ENCODE assay signal across 8 cellular contexts in genomic region chr4:2241410-2242353, GRCh38. TPM values are rescaled to one million over a fixed set of nuclear protein-coding genes. Genes with fewer than 3 reads are reported as not detected.
DNase-seq lines count a peak whose midpoint lies in the region; ATAC-seq and TF ChIP-seq lines count a peak whose summit lies in the region.

Gene HAUS3, minus strand, starts transcription at chr4:2242121. Its CDS starts 1,175 bp downstream, at chr4:2240946.
Gene POLN, minus strand, starts transcription at chr4:2242121. Its CDS starts 12,890 bp downstream, at chr4:2229231.

- H3K4me3 ChIP-seq in AG09309 (ENCODE audit: control insufficient read depth, low read depth, low read length) (peak within 1 kb of the TSS; percentile 99), kidney epithelial cell (ENCODE audit: low read depth, low read length) (peak within 1 kb of the TSS; percentile 98)

- TF ChIP-seq CTCF in AG09309 (IDR thresholded peaks at IDR 0.05; ENCODE audit: control insufficient read depth, insufficient read depth, low read depth, low read length, missing control alignments) (no peak), kidney epithelial cell (IDR thresholded peaks at IDR 0.05; ENCODE audit: insufficient read depth, low read length, poor library complexity, severe bottlenecking) (no peak)

- peak; percentile 90 for ATAC-seq in GM19023 (IDR thresholded peaks at IDR 0.05; ENCODE audit: unreplicated experiment)
- peak; percentile 80 for ATAC-seq in HG03196 (IDR thresholded peaks at IDR 0.05; ENCODE audit: unreplicated experiment)

- H3K36me3 ChIP-seq in kidney epithelial cell (ENCODE audit: control insufficient read depth, insufficient read depth, low read length): no peaks in the 10 kb centered on the region

- H3K27me3 ChIP-seq in kidney epithelial cell (ENCODE audit: control insufficient read depth, insufficient read depth, low read length): no peaks in the 10 kb centered on the region

- DNase-seq in AG09309 (ENCODE audit: low read depth) (peak; percentile 81), NCI-H345 (lab: John Stamatoyannopoulos, UW) (peak; percentile 94), cerebellar cortex (ENCODE audit: low spot score) (peak; percentile 96), kidney epithelial cell (ENCODE audit: low read depth) (peak; percentile 70)
- DNase-seq in activated CD4-positive, CD25-positive, alpha-beta regulatory T cell treated with anti-CD3 and anti-CD28 coated beads, Interleukin-2, amount 50 U/mL, for 16 hours (ENCODE audit: low read depth, low spot score): peak; percentile 99
- DNase-seq in stimulated activated CD4-positive, alpha-beta T cell treated with anti-CD3 and anti-CD28 coated beads, Interleukin-15, amount 100 ng/mL, for 24 hours: peak; percentile 99

RNA-seq across cellular contexts. Expression of gene HAUS3, which starts in this region (rescaled TPM):
- 9.2 and 13.3 TPM in 2 replicates for total RNA-seq in kidney epithelial cell

RNA-seq across cellular contexts. Expression of gene POLN, which starts in this region (rescaled TPM):
- 0.07 and 0.38 TPM in 2 replicates for total RNA-seq in kidney epithelial cell

Comparison
In these comparisons a context has a peak if more than half of its experiments do, and no peak if none do; other contexts are left out.
1. Peak in every context shown above with its lines: DNase-seq, ATAC-seq and H3K4me3 ChIP-seq.